In genomic region chr10:71250405-71250804, GRCh38 we compare ENCODE assay signal across 11 cellular contexts.
"Had no signal": no experiment of that assay in that cellular context is flagged by ENCODE, and none has a peak within 500 bp of the region (broad histone marks: within the 10 kb centered on the region; RNA-seq: fewer than 3 reads in every experiment).

No MANE protein-coding gene starts in this region.

- DNase-seq: activated CD4-positive, alpha-beta T cell treated with anti-CD3 and anti-CD28 coated beads, Interleukin-2, amount 50 U/mL, for 4 hours; activated CD4-positive, CD25-positive, alpha-beta regulatory T cell treated with anti-CD3 and anti-CD28 coated beads, Interleukin-2, amount 50 U/mL, for 72 hours; activated gamma-delta T cell treated with Interleukin-2 at 50 U/mL for 16 hours; activated naive CD8-positive, alpha-beta T cell treated with anti-CD3 and anti-CD28 coated beads, Interleukin-2, amount 10 ng/mL, durations not matched to agents 7 days and 5 days; activated T-cell treated with anti-CD3 and anti-CD28 coated beads, Interleukin-2, amount 50 U/mL, for 48 hours; left ventricle myocardium superior; mesenchymal stem cell; T-helper 9 cell had no signal

- H3K4me3 ChIP-seq: esophagus muscularis mucosa, heart left ventricle, pancreas had no signal

- H3K27ac ChIP-seq: esophagus muscularis mucosa, pancreas had no signal

- H3K9me3 ChIP-seq: esophagus muscularis mucosa, heart left ventricle, pancreas had no signal

- H3K4me1 ChIP-seq: pancreas had no signal

- H3K27me3 ChIP-seq: esophagus muscularis mucosa, heart left ventricle, pancreas had no signal

- H3K36me3 ChIP-seq: esophagus muscularis mucosa, heart left ventricle, pancreas had no signal

- ATAC-seq: heart left ventricle, left ventricle myocardium superior, pancreas had no signal
